Comparison of ENCODE assay signal across 36 cellular contexts in genomic region chr2:18428516-18428915, GRCh38.
DNase-seq lines count a peak whose midpoint lies in the region; ATAC-seq, FAIRE-seq and TF ChIP-seq lines count a peak whose summit lies in the region.
"Had no signal": no experiment of that assay in that cellular context is flagged by ENCODE, and none has a peak within 500 bp of the region (broad histone marks: within the 10 kb centered on the region; RNA-seq: fewer than 3 reads in every experiment).

No MANE protein-coding gene starts in this region.

- no peaks in the 10 kb centered on the region for H3K36me3 Mint-ChIP-seq in CD4-positive, alpha-beta memory T cell
- H3K36me3 Mint-ChIP-seq: CD14-positive monocyte; CD4-positive, CD25-positive, alpha-beta regulatory T cell; CD8-positive, alpha-beta memory T cell; CD8-positive, alpha-beta T cell had no signal

- CTCF ChIA-PET in HepG2 (lab: Yijun Ruan, JAX; ENCODE audit: low intra/inter-chr PET ratio, low total read pairs) (no interaction called here), HEK293T (lab: Yijun Ruan, JAX) (no interaction called here)
- CTCF ChIA-PET in CD4-positive, alpha-beta memory T cell (lab: Charles Lee; ENCODE audit: partially characterized antibody), result no interaction called here

- H3K9me3 ChIP-seq in keratinocyte (ENCODE audit: control insufficient read depth, low read depth, low read length) (no peaks in the 10 kb centered on the region), HepG2 (ENCODE audit: low read length) (no peaks in the 10 kb centered on the region)
- no peaks in the 10 kb centered on the region for H3K9me3 ChIP-seq in CD4-positive, alpha-beta memory T cell (ENCODE audit: control insufficient read depth in 1 of 2, low read length in 2 of 2)
- H3K9me3 ChIP-seq: A549; BE2C; BLaER1; BLaER1 treated with 17β-estradiol and CSF1 and Interleukin-3, amounts not matched to agents 10 nM and 100 nM; Caco-2 had no signal

- H3K79me2 ChIP-seq in keratinocyte (ENCODE audit: control insufficient read depth, insufficient read depth, low read length) (no peaks in the 10 kb centered on the region), HepG2 (ENCODE audit: insufficient read depth, low read length) (no peaks in the 10 kb centered on the region)

- H3K9ac ChIP-seq in keratinocyte (ENCODE audit: control insufficient read depth, extremely low read depth, insufficient read depth, low read length) (no peak overlapping the region), HepG2 (ENCODE audit: insufficient read depth, low read depth, low read length) (no peak overlapping the region)
- H3K9ac ChIP-seq: BLaER1; BLaER1 treated with 17β-estradiol and CSF1 and Interleukin-3, amounts not matched to agents 10 nM and 100 nM had no signal

- no peak overlapping the region for H3K4me3 ChIP-seq in bronchial epithelial cell (ENCODE audit: low read depth, low read length)
- H3K4me3 ChIP-seq in epithelial cell of esophagus (ENCODE audit: low read length), result no peak overlapping the region
- H3K4me3 ChIP-seq in keratinocyte (ENCODE audit: control insufficient read depth in 2 of 3, extremely low read depth in 1 of 3, insufficient read depth in 2 of 3, low read depth in 1 of 3, low read length in 3 of 3), result no peak overlapping the region
- H3K4me3 ChIP-seq in HepG2 (replicated peaks in 1 of 3; ENCODE audit: insufficient read depth in 1 of 3, low read depth in 2 of 3, low read length in 3 of 3), result no peak overlapping the region
- H3K4me3 ChIP-seq in CD4-positive, alpha-beta memory T cell (ENCODE audit: low read length in 2 of 2), result no peak overlapping the region
- H3K4me3 ChIP-seq: A549; BLaER1; BLaER1 treated with 17β-estradiol and CSF1 and Interleukin-3, amounts not matched to agents 10 nM and 100 nM had no signal

- H3K9me3 Mint-ChIP-seq in CD4-positive, alpha-beta memory T cell, result no peaks in the 10 kb centered on the region
- H3K9me3 Mint-ChIP-seq: CD4-positive, alpha-beta T cell; CD8-positive, alpha-beta memory T cell; CD8-positive, alpha-beta T cell had no signal

- H3K36me3 ChIP-seq in bronchial epithelial cell (ENCODE audit: control insufficient read depth, insufficient read depth, low read length), result no peaks in the 10 kb centered on the region
- no peaks in the 10 kb centered on the region for H3K36me3 ChIP-seq in keratinocyte (ENCODE audit: control insufficient read depth in 2 of 2, extremely low read depth in 1 of 2, insufficient read depth in 2 of 2, low read length in 2 of 2)
- no peaks in the 10 kb centered on the region for H3K36me3 ChIP-seq in HepG2 (replicated peaks in 1 of 2; ENCODE audit: control insufficient read depth in 1 of 2, insufficient read depth in 2 of 2, low read length in 2 of 2)
- H3K36me3 ChIP-seq in CD4-positive, alpha-beta memory T cell (ENCODE audit: insufficient read depth, low read length), result no peaks in the 10 kb centered on the region
- H3K36me3 ChIP-seq: BE2C; BLaER1; BLaER1 treated with 17β-estradiol and CSF1 and Interleukin-3, amounts not matched to agents 10 nM and 100 nM had no signal

- no TSS peak for BruUV-seq in HepG2 (replicated peaks; lab: Mats Ljungman, UMichigan)

- no peak for TF ChIP-seq POLR2A in HepG2 (IDR thresholded peaks at IDR 0.05; ENCODE audit: insufficient read depth in 1 of 2, low read depth in 2 of 2, low read length in 2 of 2)

- intact Hi-C loops in HepG2 (cut with micrococcal nuclease; ENCODE audit: unreplicated experiment), result no loop called here
- intact Hi-C loops in CD4-positive, alpha-beta memory T cell (cut with micrococcal nuclease), result no loop called here

- ATAC-seq in foreskin keratinocyte (peak; percentile 45), HepG2 (no peak), HG02642 (IDR thresholded peaks at IDR 0.05; ENCODE audit: poor library complexity, unreplicated experiment) (no peak)
- ATAC-seq: A549; CD8-positive, alpha-beta T cell had no signal

- H3K27ac Mint-ChIP-seq in CD4-positive, alpha-beta memory T cell, result no peak overlapping the region
- H3K27ac Mint-ChIP-seq: B cell; CD14-positive monocyte; CD4-positive, alpha-beta T cell; CD4-positive, CD25-positive, alpha-beta regulatory T cell; CD8-positive, alpha-beta memory T cell; CD8-positive, alpha-beta T cell had no signal

- H3K9me1 ChIP-seq in keratinocyte (ENCODE audit: control insufficient read depth, extremely low read depth, insufficient read depth, low read length), result no peaks in the 10 kb centered on the region

- H4K20me1 ChIP-seq in keratinocyte (ENCODE audit: control insufficient read depth, extremely low read depth, insufficient read depth, low read length) (no peaks in the 10 kb centered on the region), HepG2 (ENCODE audit: insufficient read depth, low read length) (no peaks in the 10 kb centered on the region)
- H4K20me1 ChIP-seq: BLaER1; BLaER1 treated with 17β-estradiol and CSF1 and Interleukin-3, amounts not matched to agents 10 nM and 100 nM had no signal

- peak; percentile 68 for DNase-seq in bronchial epithelial cell (ENCODE audit: low read depth)
- DNase-seq in epithelial cell of esophagus (ENCODE audit: low read depth), result peak; percentile 67
- peak in 1 of 2 donors; percentile 39 for DNase-seq in foreskin keratinocyte
- no peak for DNase-seq in keratinocyte (ENCODE audit: low read depth, low spot score)
- DNase-seq in HepG2 (ENCODE audit: low spot score), result no peak
- no peak for DNase-seq in CD4-positive, alpha-beta memory T cell
- DNase-seq in HEK293T (ENCODE audit: extremely low spot score), result no peak
- DNase-seq: 8988T; ACHN; AML-193; BE2C; C1 segment of cervical spinal cord; Caco-2; Calu3; CD4-positive, alpha-beta T cell; CD4-positive, CD25-positive, alpha-beta regulatory T cell; CD8-positive, alpha-beta memory T cell; CD8-positive, alpha-beta T cell; COR-L47; DMS 273 treated with DMSO at 0.1 percent for 48 hours; DMS153; DMS53; DMS79; DMS79 treated with DMSO at 0.1 percent for 48 hours; DND-41; EL had no signal

- H3K4me3 Mint-ChIP-seq in CD4-positive, alpha-beta memory T cell, result no peak overlapping the region
- H3K4me3 Mint-ChIP-seq: B cell; CD14-positive monocyte; CD4-positive, alpha-beta T cell; CD4-positive, CD25-positive, alpha-beta regulatory T cell; CD8-positive, alpha-beta memory T cell; CD8-positive, alpha-beta T cell had no signal

- H3K4me2 ChIP-seq in keratinocyte (ENCODE audit: control insufficient read depth, extremely low read depth, insufficient read depth, low read depth, low read length) (peak overlapping the region; percentile 33), HepG2 (ENCODE audit: low read depth, low read length) (no peak overlapping the region)
- H3K4me2 ChIP-seq: A549; BLaER1; BLaER1 treated with 17β-estradiol and CSF1 and Interleukin-3, amounts not matched to agents 10 nM and 100 nM had no signal

- H3K27me3 Mint-ChIP-seq in CD4-positive, alpha-beta memory T cell, result peaks cover 0 to 6% of the 10 kb centered on the region in 2 donors
- H3K27me3 Mint-ChIP-seq: CD4-positive, CD25-positive, alpha-beta regulatory T cell had no signal

- H2AFZ ChIP-seq in keratinocyte (ENCODE audit: control insufficient read depth, low read length) (peak overlapping the region; percentile 21), HepG2 (ENCODE audit: low read length) (no peak overlapping the region)

- TF ChIP-seq EP300 in HepG2 (IDR thresholded peaks at IDR 0.05; ENCODE audit: low read depth in 2 of 2, low read length in 2 of 2), result no peak
- TF ChIP-seq EP300 in HepG2 (CRISPR knock-in tag; IDR thresholded peaks at IDR 0.05; ENCODE audit: borderline replicate concordance), result no peak

- in situ Hi-C loops in HepG2 (cut with HindIII; ENCODE audit: extremely low pct_ligation_motif_present, low pct_unique_long_range_greater_than_20kb), result no loop called here

- 13% methylated on average over 6 of the region's 6 CpGs for WGBS in HepG2 (ENCODE audit: low lambda C conversion rate)

- no peaks in the 10 kb centered on the region for H3K27me3 ChIP-seq in bronchial epithelial cell (ENCODE audit: control insufficient read depth, insufficient read depth, low read length)
- H3K27me3 ChIP-seq in foreskin keratinocyte, result peaks cover 4% of the 10 kb centered on the region
- H3K27me3 ChIP-seq in keratinocyte (ENCODE audit: control insufficient read depth, extremely low read depth, insufficient read depth, low read length), result no peaks in the 10 kb centered on the region
- peaks cover 0 to 7% of the 10 kb centered on the region in 2 experiments; a peak in 1 of 5 replicates for H3K27me3 ChIP-seq in HepG2 (ENCODE audit: control insufficient read depth in 1 of 2, insufficient read depth in 2 of 2, low read length in 2 of 2)
- H3K27me3 ChIP-seq in CD4-positive, alpha-beta memory T cell (ENCODE audit: insufficient read depth, low read length), result no peaks in the 10 kb centered on the region
- H3K27me3 ChIP-seq: BE2C; BLaER1; BLaER1 treated with 17β-estradiol and CSF1 and Interleukin-3, amounts not matched to agents 10 nM and 100 nM had no signal

- no peak for TF ChIP-seq RAD21 in HepG2 (CRISPR knock-in tag; IDR thresholded peaks at IDR 0.05)

- H3K27ac ChIP-seq in foreskin keratinocyte (no peak overlapping the region), keratinocyte (ENCODE audit: control insufficient read depth, insufficient read depth, low read length) (no peak overlapping the region), HepG2 (ENCODE audit: extremely low read length, insufficient read depth, low read length) (no peak overlapping the region)
- H3K27ac ChIP-seq in CD4-positive, alpha-beta memory T cell (ENCODE audit: low read depth, low read length), result no peak overlapping the region
- H3K27ac ChIP-seq: 22Rv1; A549; BLaER1; BLaER1 treated with 17β-estradiol and CSF1 and Interleukin-3, amounts not matched to agents 10 nM and 100 nM; C4-2B had no signal

- POLR2A ChIA-PET in HepG2 (lab: Yijun Ruan, JAX) (no interaction called here), HEK293T (lab: Yijun Ruan, JAX) (no interaction called here)
- POLR2A ChIA-PET in CD4-positive, alpha-beta memory T cell (lab: Charles Lee; ENCODE audit: partially characterized antibody), result no interaction called here

- H3K4me1 ChIP-seq in foreskin keratinocyte (peaks cover 7% of the 10 kb centered on the region), keratinocyte (ENCODE audit: control insufficient read depth, extremely low read depth, insufficient read depth, low read length) (no peaks in the 10 kb centered on the region), HepG2 (ENCODE audit: insufficient read depth, low read length) (no peaks in the 10 kb centered on the region)
- no peaks in the 10 kb centered on the region for H3K4me1 ChIP-seq in CD4-positive, alpha-beta memory T cell (ENCODE audit: insufficient read depth, low read length)
- H3K4me1 ChIP-seq: A549; BE2C; BLaER1; BLaER1 treated with 17β-estradiol and CSF1 and Interleukin-3, amounts not matched to agents 10 nM and 100 nM; Caco-2 had no signal

- no peak for TF ChIP-seq CTCF in bronchial epithelial cell (IDR thresholded peaks at IDR 0.05; ENCODE audit: insufficient read depth, low read length, severe bottlenecking)
- TF ChIP-seq CTCF in epithelial cell of esophagus (IDR thresholded peaks at IDR 0.05; ENCODE audit: insufficient read depth, low read depth, low read length, missing control alignments), result no peak
- no peak for TF ChIP-seq CTCF in foreskin keratinocyte (conservative IDR thresholded peaks at IDR 0.05)
- no peak for TF ChIP-seq CTCF in keratinocyte (optimal IDR thresholded peaks at IDR 0.05 in 1 of 3, IDR thresholded peaks at IDR 0.05 in 1 of 3, conservative IDR thresholded peaks at IDR 0.05 in 1 of 3; ENCODE audit: extremely low read depth in 1 of 3, insufficient read depth in 2 of 3, low read length in 3 of 3)
- TF ChIP-seq CTCF in HepG2 (CRISPR knock-in tag; IDR thresholded peaks at IDR 0.05), result no peak

- no peaks in the 10 kb centered on the region for H3K4me1 Mint-ChIP-seq in CD4-positive, alpha-beta memory T cell
- H3K4me1 Mint-ChIP-seq: B cell; CD14-positive monocyte; CD4-positive, CD25-positive, alpha-beta regulatory T cell; CD8-positive, alpha-beta memory T cell had no signal

- FAIRE-seq in bronchial epithelial cell (lab: Jason Lieb, UNC) (no peak), keratinocyte (lab: Jason Lieb, UNC) (no peak), HepG2 (lab: Jason Lieb, UNC) (no peak)
- FAIRE-seq: A204.1, A549, D721Med had no signal

- dilution Hi-C loops in keratinocyte (cut with MboI; ENCODE audit: extremely low pct_ligation_motif_present, low sequenced_read_pairs), result no loop called here

Comparison
In these comparisons a context has a peak if more than half of its experiments do, and no peak if none do; other contexts are left out.
1. DNase-seq: peak in bronchial epithelial cell (single experiment) and epithelial cell of esophagus (single experiment); none in keratinocyte (single experiment), HepG2 (single experiment), CD4-positive, alpha-beta memory T cell (0 of 5) and HEK293T (single experiment).